ENCODE assay signal across 9 cellular contexts in genomic region chr2:102473020-102473419, GRCh38. TPM values are rescaled to one million over a fixed set of nuclear protein-coding genes. Genes with fewer than 3 reads are reported as not detected.
A peak's percentile ranks its signal among the peaks of the same experiment; 100 is the strongest.
DNase-seq lines count a peak whose midpoint lies in the region; ATAC-seq, FAIRE-seq and TF ChIP-seq lines count a peak whose summit lies in the region.
"Had no signal": no experiment of that assay in that cellular context is flagged by ENCODE, and none has a peak within 500 bp of the region (broad histone marks: within the 10 kb centered on the region; RNA-seq: fewer than 3 reads in every experiment).

SLC9A4 (plus strand) TSS chr2:102473226; CDS start chr2:102473760, 534 bp downstream.

- POLR2A ChIA-PET in K562 (lab: Yijun Ruan, JAX): interaction anchor here (0.7 kb wide), 1 partner anchor 16 kb away, joined by 3 read pairs; no protein-coding TSS in a partner anchor

- no peak within 1 kb of the TSS for H3K27ac ChIP-seq in SU-DHL-6 (ENCODE audit: low read depth, low read length)
- H3K27ac ChIP-seq in K562 (ENCODE audit: extremely low read depth, low read depth, low read length): no peak within 1 kb of the TSS
- H3K27ac ChIP-seq: skin epidermis had no signal

- H3K9me1 ChIP-seq in K562 (ENCODE audit: control insufficient read depth, insufficient read depth, low read length): no peaks in the 10 kb centered on the region

- peak; percentile 53 for ATAC-seq in HG03565 (IDR thresholded peaks at IDR 0.05; ENCODE audit: unreplicated experiment)
- ATAC-seq in K562: peak; percentile 72
- ATAC-seq in HG02870 (IDR thresholded peaks at IDR 0.05; ENCODE audit: unreplicated experiment): no peak

- TF ChIP-seq CTCF in GM13976 (IDR thresholded peaks at IDR 0.05; ENCODE audit: borderline replicate concordance, control extremely low read depth, extremely low read depth, insufficient read depth, missing control alignments) (peak; percentile 85), SU-DHL-6 (IDR thresholded peaks at IDR 0.05; ENCODE audit: insufficient read depth, low read length, poor library complexity, severe bottlenecking) (peak; percentile 92), K562 (IDR thresholded peaks at IDR 0.05 in 2 of 3, conservative IDR thresholded peaks at IDR 0.05 in 1 of 3; ENCODE audit: insufficient read depth in 2 of 3, low read depth in 1 of 3, low read length in 3 of 3) (peak; percentile 59 to 82 (median 80))

- CTCF ChIA-PET in K562 (lab: Yijun Ruan, JAX; ENCODE audit: low intra/inter-chr PET ratio): interaction anchor here (0.5 to 1.6 kb wide), 4 partner anchors 142 to 234 kb away, joined by 3 to 10 read pairs (median 6); no protein-coding TSS in a partner anchor

- FAIRE-seq in K562 (lab: Jason Lieb, UNC): peak; percentile 97

- DNase-seq in Ammon's horn (ENCODE audit: low spot score) (peak; percentile 27), GM13976 (ENCODE audit: low spot score) (peak; percentile 38), K562 (ENCODE audit: extremely low read depth in 1 of 4, low spot score in 3 of 4) (peak; percentile 25 to 60 (median 53)), left kidney (ENCODE audit: low read depth, low spot score) (peak; percentile 76)
- DNase-seq in stimulated activated CD4-positive, alpha-beta T cell treated with anti-CD3 and anti-CD28 coated beads, TNF-alpha, amount 100 ng/mL, for 24 hours (ENCODE audit: low read depth in 3 of 3): peak in 2 of 3 experiments; percentile 32 to 46

- peak; percentile 68 to 80 for TF ChIP-seq RAD21 in K562 (CRISPR knock-in tag; conservative IDR thresholded peaks at IDR 0.05 in 1 of 2, IDR thresholded peaks at IDR 0.05 in 1 of 2)

- H2AFZ ChIP-seq in SU-DHL-6 (ENCODE audit: low read depth, low read length, severe bottlenecking): no peak within 1 kb of the TSS
- H2AFZ ChIP-seq in K562 (ENCODE audit: low read depth, low read length): no peak within 1 kb of the TSS

- in situ Hi-C loops in GM13976 (cut with MboI; ENCODE audit: low sequenced_read_pairs, unreplicated experiment) (no loop called here), K562 (cut with MboI) (loop anchor here (10.0 kb wide), 1 partner anchor 232 kb away; no protein-coding TSS in a partner anchor)

- TF ChIP-seq POLR2A in K562 (conservative IDR thresholded peaks at IDR 0.05): no peak

- no peaks in the 10 kb centered on the region for H3K9me2 ChIP-seq in SU-DHL-6 (replicated peaks; ENCODE audit: insufficient read depth, low read length)

- H3K27me3 ChIP-seq in SU-DHL-6 (ENCODE audit: low read length): no peaks in the 10 kb centered on the region
- peaks cover 0 to 5% of the 10 kb centered on the region in 2 experiments; a peak in 2 of 5 replicates for H3K27me3 ChIP-seq in K562 (ENCODE audit: control insufficient read depth in 2 of 2, insufficient read depth in 2 of 2, low read length in 2 of 2)

- intact Hi-C loops in K562 (cut with micrococcal nuclease): loop anchor here (1.0 to 10.0 kb wide), 4 partner anchors 120 to 332 kb away; no protein-coding TSS in a partner anchor

- H3K9me3 ChIP-seq in SU-DHL-6 (ENCODE audit: insufficient read depth, low read length) (no peaks in the 10 kb centered on the region), K562 (replicated peaks; ENCODE audit: control insufficient read depth, insufficient read depth, low read depth, low read length) (no peaks in the 10 kb centered on the region; the same call in 1 of the 2 replicates)

- H3K79me2 ChIP-seq in SU-DHL-6 (ENCODE audit: insufficient read depth, low read length) (no peaks in the 10 kb centered on the region), K562 (ENCODE audit: control insufficient read depth, insufficient read depth, low read length) (no peaks in the 10 kb centered on the region)

- no peaks in the 10 kb centered on the region for H3F3A ChIP-seq in SU-DHL-6 (ENCODE audit: insufficient read depth)

- H3K4me3 ChIP-seq in SU-DHL-6 (ENCODE audit: insufficient read depth, low read length, poor library complexity, severe bottlenecking) (no peak within 1 kb of the TSS), K562 (no peak within 1 kb of the TSS)
- H3K4me3 ChIP-seq: skin epidermis had no signal

- H4K20me1 ChIP-seq in SU-DHL-6 (ENCODE audit: low read depth, low read length): no peaks in the 10 kb centered on the region
- no peaks in the 10 kb centered on the region for H4K20me1 ChIP-seq in K562 (replicated peaks; ENCODE audit: control insufficient read depth, insufficient read depth, low read length)

- H3K36me3 ChIP-seq in SU-DHL-6 (ENCODE audit: low read length): no peaks in the 10 kb centered on the region
- no peaks in the 10 kb centered on the region for H3K36me3 ChIP-seq in K562 (ENCODE audit: control insufficient read depth, insufficient read depth, low read length)

- no TSS peak for BruUV-seq in K562 (replicated peaks; lab: Mats Ljungman, UMichigan)

- no peak for TF ChIP-seq EP300 in K562 (IDR thresholded peaks at IDR 0.05; ENCODE audit: low read length)

- H3K4me2 ChIP-seq in SU-DHL-6 (ENCODE audit: low read depth, low read length, poor library complexity, severe bottlenecking): no peak within 1 kb of the TSS
- no peak within 1 kb of the TSS for H3K4me2 ChIP-seq in K562 (ENCODE audit: insufficient read depth, low read length)

- H3K9ac ChIP-seq in SU-DHL-6 (ENCODE audit: low read length) (no peak within 1 kb of the TSS), K562 (ENCODE audit: insufficient read depth in 1 of 2, low read depth in 2 of 2, low read length in 2 of 2) (no peak within 1 kb of the TSS)

- WGBS in K562 (ENCODE audit: insufficient coverage, low coverage, missing lambda C conversion rate): 0% methylated on average over 3 of the region's 3 CpGs

- no peaks in the 10 kb centered on the region for H3K4me1 ChIP-seq in K562 (replicated peaks in 1 of 2; ENCODE audit: control insufficient read depth in 2 of 2, insufficient read depth in 2 of 2, low read length in 2 of 2)

TF ChIP-seq in K562, 482 proteins besides CTCF, POLR2A, EP300 and RAD21:
- TF ChIP-seq TRIM24 (IDR thresholded peaks at IDR 0.05) (no peak), FOXJ3 (CRISPR knock-in tag; IDR thresholded peaks at IDR 0.05) (no peak), SMC3 (conservative IDR thresholded peaks at IDR 0.05; ENCODE audit: insufficient read depth, low read depth, low read length) (peak; percentile 82), DEAF1 (CRISPR knock-in tag; IDR thresholded peaks at IDR 0.05) (peak; percentile 42; the same call in 1 of the 2 replicates), KLF16 (IDR thresholded peaks at IDR 0.05) (peak; percentile 8; the same call in 1 of the 2 replicates)

RNA-seq across cellular contexts. Expression of gene SLC9A4, which starts in this region (rescaled TPM):
- total RNA-seq in K562 (2011; cell fraction: chromatin; rRNA removed; ENCODE audit: low replicate concordance): 0.07 and 0.09 TPM in 2 replicates
- 0.17 TPM in 1 of 2 replicates, not detected in the other for total RNA-seq in K562 (2011; cell fraction: nucleolus; rRNA removed)
- 0.15 TPM in 1 of 2 replicates, not detected in the other for total RNA-seq in K562 (2011; cell fraction: nucleoplasm; rRNA removed)
- not detected in 2 replicates for total RNA-seq in K562 (2014; rRNA removed)
- total RNA-seq in K562 (2014; rRNA removed; fragmentation: Illumina TruSeq; extraction: Trizol): 0.03 and 0.04 TPM in 2 replicates
- 0.04 TPM in 1 of 2 replicates, not detected in the other for total RNA-seq in K562 (2015; rRNA removed; fragmentation: Illumina TruSeq; extraction: Trizol)
- 0.04 and 0.07 TPM in 2 replicates for total RNA-seq in K562 (2021)
- polyA plus RNA-seq in K562 (2011; rRNA removed): not detected in 2 replicates
- polyA plus RNA-seq in K562 (2011; cell fraction: cytosol; rRNA removed): not detected in 2 replicates
- polyA plus RNA-seq in K562 (2011; cell fraction: nucleus; rRNA removed): not detected in 2 replicates
- polyA plus RNA-seq in K562 (2012): 0.03 and 0.24 TPM in 2 replicates
- not detected in 2 replicates for polyA plus RNA-seq in K562 (2014; fragmentation: Illumina TruSeq; extraction: Trizol)
- polyA plus RNA-seq in K562 (2014; fragmentation: Nextera tagmentation; extraction: Ambion mirVana): under 1 TPM in 1 of 2 experiments, not detected in 1; 0.15 TPM
- polyA plus RNA-seq in K562 (2014; rRNA removed): not detected in 2 replicates
- polyA minus RNA-seq in K562 (2011; rRNA and poly(A)+ RNA removed): 0.07 TPM in 1 of 2 replicates, not detected in the other
- not detected in 2 replicates for polyA minus RNA-seq in K562 (2011; cell fraction: cytosol; rRNA and poly(A)+ RNA removed)
- 0.13 and 0.78 TPM in 2 replicates for polyA minus RNA-seq in K562 (2011; cell fraction: nucleus; rRNA and poly(A)+ RNA removed)

Comparison
In these comparisons a context has a peak if more than half of its experiments do, and no peak if none do; other contexts are left out.
1. Peak in DNase-seq and ATAC-seq in K562; RNA of the gene not detected or under 1 TPM.